33 cellular contexts compared by ENCODE assay signal in the genomic region with DNA sequence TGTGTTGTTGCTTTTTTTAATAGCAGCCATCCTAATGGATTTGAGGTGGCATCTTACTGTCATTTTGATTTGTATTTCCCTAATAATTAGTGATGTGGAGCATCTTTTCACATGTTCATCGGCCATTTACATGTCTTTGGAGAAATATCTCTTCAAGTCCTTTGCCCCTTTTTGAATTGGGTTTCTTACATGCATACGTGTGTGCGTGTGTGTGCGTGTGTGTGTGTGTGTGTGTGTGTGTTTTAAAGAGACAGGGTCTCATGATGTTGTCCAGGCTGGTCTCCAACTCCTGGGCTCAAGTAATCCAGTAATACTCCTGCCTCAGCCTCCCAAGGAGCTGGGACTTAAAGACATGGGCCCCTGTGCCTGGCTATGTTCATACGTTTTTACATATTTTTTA. TPM values are rescaled to one million over a fixed set of nuclear protein-coding genes. Genes with fewer than 3 reads are reported as not detected.
"Had no signal": no experiment of that assay in that cellular context is flagged by ENCODE, and none has a peak within 500 bp of the region (broad histone marks: within the 10 kb centered on the region; RNA-seq: fewer than 3 reads in every experiment).

No MANE protein-coding gene starts in this region.

- H3K9me3 Mint-ChIP-seq: activated B cell treated with CpG ODN at 0.5 μM for 24 hours; activated CD4-positive, alpha-beta memory T cell treated with anti-CD3 and anti-CD28 coated beads, Interleukin-2, amount 10 ng/mL, durations not matched to agents 7 days and 5 days; activated naive CD4-positive, alpha-beta T cell treated with anti-CD3 and anti-CD28 coated beads, Interleukin-2, amount 10 ng/mL, durations not matched to agents 7 days and 5 days; activated naive CD8-positive, alpha-beta T cell treated with anti-CD3 and anti-CD28 coated beads for 36 hours; central memory CD8-positive, alpha-beta T cell had no signal

- DNase-seq: activated B cell treated with CpG ODN at 0.5 μM for 24 hours; activated CD4-positive, alpha-beta memory T cell treated with anti-CD3 and anti-CD28 coated beads, Interleukin-2, amount 10 ng/mL, durations not matched to agents 7 days and 5 days; activated CD4-positive, alpha-beta T cell treated with anti-CD3 and anti-CD28 coated beads for 48 hours; activated CD4-positive, CD25-positive, alpha-beta regulatory T cell treated with anti-CD3 and anti-CD28 coated beads, Interleukin-2, amount 50 U/mL, for 72 hours; activated CD8-positive, alpha-beta memory T cell treated with anti-CD3 and anti-CD28 coated beads for 24 hours; activated CD8-positive, alpha-beta memory T cell treated with anti-CD3 and anti-CD28 coated beads, Interleukin-2, amount 10 ng/mL, durations not matched to agents 7 days and 5 days; activated CD8-positive, alpha-beta memory T cell treated with anti-CD3 and anti-CD28 coated beads, Interleukin-2, amount 50 U/mL, for 48 hours; activated effector memory CD4-positive, alpha-beta T cell treated with Interleukin-2 at 50 U/mL for 16 hours; activated naive CD8-positive, alpha-beta T cell treated with anti-CD3 and anti-CD28 coated beads for 36 hours; activated T-cell treated with anti-CD3 and anti-CD28 coated beads, Interleukin-2, amount 50 U/mL, for 48 hours; amygdala; colonic mucosa; NCI-H1105 treated with DMSO at 0.1 percent for 48 hours; NCI-H1436; NCI-H1694; NCI-H1930; NCI-H2081 treated with DMSO at 0.1 percent for 48 hours; NCI-H226; NCI-H446 treated with DMSO at 0.1 percent for 48 hours; NK-92 treated with Interleukin-12 subunit alpha and Interleukin-12 subunit beta, amount 100 ng/mL, for 24 hours; PC-9; Right ventricle myocardium superior; SW 1271; T-helper 1 cell; T-helper 2 cell; T-helper 9 cell had no signal

- H3K27me3 Mint-ChIP-seq: activated B cell treated with CpG ODN at 0.5 μM for 24 hours; activated CD4-positive, alpha-beta memory T cell treated with anti-CD3 and anti-CD28 coated beads, Interleukin-2, amount 10 ng/mL, durations not matched to agents 7 days and 5 days; activated CD8-positive, alpha-beta memory T cell treated with anti-CD3 and anti-CD28 coated beads, Interleukin-2, amount 10 ng/mL, durations not matched to agents 7 days and 5 days; activated naive CD4-positive, alpha-beta T cell treated with anti-CD3 and anti-CD28 coated beads, Interleukin-2, amount 10 ng/mL, durations not matched to agents 7 days and 5 days; activated naive CD8-positive, alpha-beta T cell treated with anti-CD3 and anti-CD28 coated beads for 36 hours; central memory CD8-positive, alpha-beta T cell had no signal

- H3K27ac ChIP-seq: ascending aorta, cardiac muscle cell, colonic mucosa, PC-9, VCaP had no signal

- H3K27ac Mint-ChIP-seq: activated B cell treated with CpG ODN at 0.5 μM for 24 hours; activated naive CD4-positive, alpha-beta T cell treated with anti-CD3 and anti-CD28 coated beads, Interleukin-2, amount 10 ng/mL, durations not matched to agents 7 days and 5 days had no signal

- H3K27me3 ChIP-seq: ascending aorta, cardiac muscle cell, colonic mucosa had no signal

- H3K4me1 ChIP-seq: ascending aorta, colonic mucosa had no signal

- H3K4me3 Mint-ChIP-seq: activated B cell treated with CpG ODN at 0.5 μM for 24 hours; activated CD4-positive, alpha-beta memory T cell treated with anti-CD3 and anti-CD28 coated beads, Interleukin-2, amount 10 ng/mL, durations not matched to agents 7 days and 5 days; activated CD8-positive, alpha-beta memory T cell treated with anti-CD3 and anti-CD28 coated beads, Interleukin-2, amount 10 ng/mL, durations not matched to agents 7 days and 5 days; activated naive CD4-positive, alpha-beta T cell treated with anti-CD3 and anti-CD28 coated beads, Interleukin-2, amount 10 ng/mL, durations not matched to agents 7 days and 5 days; activated naive CD8-positive, alpha-beta T cell treated with anti-CD3 and anti-CD28 coated beads for 36 hours; central memory CD8-positive, alpha-beta T cell had no signal

- H3K4me3 ChIP-seq: ascending aorta, cardiac muscle cell, colonic mucosa, PC-9 had no signal

- H3K36me3 ChIP-seq: ascending aorta, cardiac muscle cell, colonic mucosa had no signal

- H2AFZ ChIP-seq: PC-9 had no signal

- H3K9me3 ChIP-seq: ascending aorta, colonic mucosa had no signal

- H3K4me2 ChIP-seq: PC-9 had no signal

RNA-seq across cellular contexts. Expression of a gene that starts 58.4 kb away (rescaled TPM):
- total RNA-seq: activated B cell treated with CpG ODN at 0.5 μM for 24 hours; activated CD4-positive, alpha-beta memory T cell treated with anti-CD3 and anti-CD28 coated beads, Interleukin-2, amount 10 ng/mL, durations not matched to agents 7 days and 5 days; activated CD8-positive, alpha-beta memory T cell treated with anti-CD3 and anti-CD28 coated beads, Interleukin-2, amount 10 ng/mL, durations not matched to agents 7 days and 5 days; ascending aorta; chondrocyte; colonic mucosa; MCF 10A; PC-9; Right ventricle myocardium superior had no signal
